Comparison of ENCODE assay signal across 8 cellular contexts in genomic region chr10:97081621-97082235, GRCh38.
DNase-seq lines count a peak whose midpoint lies in the region; ATAC-seq, FAIRE-seq and TF ChIP-seq lines count a peak whose summit lies in the region.

No MANE protein-coding gene starts in this region.

- no peak overlapping the region for H3K9ac ChIP-seq in NT2/D1 (ENCODE audit: insufficient read length, low read depth)

- DNase-seq in GM13977 (ENCODE audit: low spot score) (peak; percentile 82), NT2/D1 (ENCODE audit: low read depth, low spot score) (peak; percentile 54), activated T-cell treated with anti-CD3 and anti-CD28 coated beads for 24 hours (ENCODE audit: low read depth) (peak; percentile 32), fibroblast of gingiva (ENCODE audit: low read depth) (peak; percentile 24), pancreas (peak; percentile 26 to 91 (median 70)), middle frontal gyrus (ENCODE audit: extremely low spot score, low spot score) (no peak), tibial artery (no peak), ureter (ENCODE audit: low spot score) (no peak)

- H3K9me3 ChIP-seq in NT2/D1 (ENCODE audit: insufficient read depth, low read length) (no peaks in the 10 kb centered on the region), pancreas (no peaks in the 10 kb centered on the region), tibial artery (no peaks in the 10 kb centered on the region)

- in situ Hi-C loops in GM13977 (cut with MboI; ENCODE audit: low pct_unique_long_range_greater_than_20kb, low sequenced_read_pairs, unreplicated experiment) = no loop called here

- no peaks in the 10 kb centered on the region for H3K4me1 ChIP-seq in NT2/D1 (ENCODE audit: insufficient read depth, insufficient read length)
- H3K4me1 ChIP-seq in pancreas = no peaks in the 10 kb centered on the region
- H3K4me1 ChIP-seq in tibial artery = no peaks in the 10 kb centered on the region

- intact Hi-C loops in pancreas (cut with DNase I) = no loop called here
- intact Hi-C loops in tibial artery (cut with DNase I; ENCODE audit: low total_unique reads) = no loop called here

- H3K27me3 ChIP-seq in NT2/D1 (ENCODE audit: insufficient read depth, insufficient read length) (no peaks in the 10 kb centered on the region), pancreas (peaks cover 0 to 4% (median 0%) of the 10 kb centered on the region in 4 donors), tibial artery (peaks cover 0 to 68% of the 10 kb centered on the region in 2 donors)

- no peaks in the 10 kb centered on the region for H3K36me3 ChIP-seq in NT2/D1 (ENCODE audit: insufficient read depth, insufficient read length, low read length)
- H3K36me3 ChIP-seq in pancreas = no peaks in the 10 kb centered on the region
- no peaks in the 10 kb centered on the region for H3K36me3 ChIP-seq in tibial artery

- FAIRE-seq in pancreas (lab: Jason Lieb, UNC) = no peak

- H3K27ac ChIP-seq in pancreas (no peak overlapping the region), tibial artery (no peak overlapping the region)

- peak in 3 of 4 donors; percentile 90 to 96 (median 92) for ATAC-seq in pancreas

- TF ChIP-seq CTCF in GM13977 (IDR thresholded peaks at IDR 0.05; ENCODE audit: extremely low read depth, insufficient read depth, missing control alignments) (peak; percentile 78), pancreas (IDR thresholded peaks at IDR 0.05) (peak; percentile 28 to 52 (median 38)), tibial artery (IDR thresholded peaks at IDR 0.05) (peak in 1 of 2 experiments; percentile 25)

- WGBS in pancreas, 2 donors = 9 to 10% methylated on average over 6 of the region's 6 CpGs

- no peak overlapping the region for H3K4me3 ChIP-seq in NT2/D1 (ENCODE audit: insufficient read length, low read depth)
- H3K4me3 ChIP-seq in pancreas = no peak overlapping the region
- H3K4me3 ChIP-seq in tibial artery = no peak overlapping the region

Comparison
In these comparisons a context has a peak if more than half of its experiments do, and no peak if none do; other contexts are left out.
1. DNase-seq: peak in GM13977 (single experiment), NT2/D1 (single experiment), activated T-cell treated with anti-CD3 and anti-CD28 coated beads for 24 hours (single experiment), fibroblast of gingiva (single experiment) and pancreas (6 of 6); none in middle frontal gyrus (single experiment), tibial artery (0 of 2) and ureter (single experiment).